Comparison of ENCODE assay signal across 8 cellular contexts in genomic region chr16:4733211-4733742, GRCh38. TPM values are rescaled to one million over a fixed set of nuclear protein-coding genes. Genes with fewer than 3 reads are reported as not detected.
DNase-seq lines count a peak whose midpoint lies in the region; ATAC-seq and TF ChIP-seq lines count a peak whose summit lies in the region.

No MANE protein-coding gene starts in this region.

- H3K36me3 Mint-ChIP-seq in activated T-cell treated with anti-CD3 and anti-CD28 coated beads, Interleukin-2, amount 50 U/mL, for 4 hours (ENCODE audit: insufficient read depth): no peaks in the 10 kb centered on the region

- TF ChIP-seq CTCF in lower leg skin (IDR thresholded peaks at IDR 0.05) (no peak), transverse colon (IDR thresholded peaks at IDR 0.05) (no peak)

- peak overlapping the region; percentile 99 for H3K4me3 ChIP-seq in adipocyte (ENCODE audit: low read length)
- peak overlapping the region; percentile 78 for H3K4me3 ChIP-seq in lower leg skin (ENCODE audit: low read depth, poor library complexity, severe bottlenecking)
- H3K4me3 ChIP-seq in transverse colon: peak overlapping the region; percentile 81 to 93 (median 90)

- H3K4me1 Mint-ChIP-seq in activated T-cell treated with anti-CD3 and anti-CD28 coated beads, Interleukin-2, amount 50 U/mL, for 4 hours (ENCODE audit: low read depth): peaks cover 16% of the 10 kb centered on the region

- TF ChIP-seq POLR2A in lower leg skin (IDR thresholded peaks at IDR 0.05): no peak
- no peak for TF ChIP-seq POLR2A in transverse colon (IDR thresholded peaks at IDR 0.05)

- H3K27ac ChIP-seq in transverse colon: peak overlapping the region; percentile 83 to 95 (median 88)

- H3K4me3 Mint-ChIP-seq in activated T-cell treated with anti-CD3 and anti-CD28 coated beads, Interleukin-2, amount 50 U/mL, for 4 hours: peak overlapping the region; percentile 91

- 32 to 35% methylated on average over 17 of the region's 17 CpGs for WGBS in lower leg skin, 2 donors
- 43 to 44% methylated on average over 11 to 17 of the region's 17 CpGs for WGBS in transverse colon (ENCODE audit: low coverage in 1 of 2), 2 donors

- peaks cover 5% of the 10 kb centered on the region for H3K4me1 ChIP-seq in adipocyte (ENCODE audit: control insufficient read depth, insufficient read depth, low read length)
- H3K4me1 ChIP-seq in transverse colon: peaks cover 0 to 17% (median 9%) of the 10 kb centered on the region in 4 donors

- H3K9me3 Mint-ChIP-seq in activated T-cell treated with anti-CD3 and anti-CD28 coated beads, Interleukin-2, amount 50 U/mL, for 4 hours: no peaks in the 10 kb centered on the region

- ATAC-seq in activated T-cell treated with anti-CD3 and anti-CD28 coated beads, Interleukin-2, amount 50 U/mL, for 4 hours: no peak
- ATAC-seq in HG03520 (IDR thresholded peaks at IDR 0.05; ENCODE audit: unreplicated experiment): no peak
- ATAC-seq in left lobe of liver: no peak

- peaks cover 4% of the 10 kb centered on the region for H3K27me3 ChIP-seq in adipocyte (replicated peaks; ENCODE audit: control insufficient read depth, insufficient read depth, low read length)
- no peaks in the 10 kb centered on the region for H3K27me3 ChIP-seq in transverse colon

- H3K9me3 ChIP-seq in adipocyte (ENCODE audit: control insufficient read depth, low read length): no peaks in the 10 kb centered on the region
- H3K9me3 ChIP-seq in transverse colon: no peaks in the 10 kb centered on the region

- in situ Hi-C loops in transverse colon (cut with MboI; ENCODE audit: low pct_ligation_motif_present in 1 of 4, low pct_unique_long_range_greater_than_20kb in 1 of 4, low sequenced_read_pairs in 3 of 4) (no loop called here), ACHN (cut with HindIII; ENCODE audit: low pct_ligation_motif_present, low pct_unique_long_range_greater_than_20kb, low sequenced_read_pairs) (no loop called here)

- H3K36me3 ChIP-seq in adipocyte (ENCODE audit: control insufficient read depth, insufficient read depth, low read length, severe bottlenecking) (peaks cover 19% of the 10 kb centered on the region), transverse colon (peaks cover 0 to 13% (median 2%) of the 10 kb centered on the region in 4 donors)

- intact Hi-C loops in lower leg skin (cut with DNase I; ENCODE audit: low total_unique reads) (no loop called here), transverse colon (cut with DNase I; ENCODE audit: low total_unique reads) (no loop called here)

- H3K27me3 Mint-ChIP-seq in activated T-cell treated with anti-CD3 and anti-CD28 coated beads, Interleukin-2, amount 50 U/mL, for 4 hours (ENCODE audit: low read depth): peaks cover 2% of the 10 kb centered on the region

- TF ChIP-seq EP300 in transverse colon (IDR thresholded peaks at IDR 0.05; ENCODE audit: low read depth): no peak

- no peak for DNase-seq in activated T-cell treated with anti-CD3 and anti-CD28 coated beads, Interleukin-2, amount 50 U/mL, for 4 hours
- DNase-seq in activated T-cell treated with anti-CD3 and anti-CD28 coated beads, Interleukin-2, amount 50 U/mL, for 1 hour: no peak
- DNase-seq in adipocyte (ENCODE audit: low read depth) (peak; percentile 14), lower leg skin (ENCODE audit: low spot score in 2 of 2) (no peak), transverse colon (no peak), ACHN (no peak), left lobe of liver (ENCODE audit: low spot score) (no peak)

- H3K9ac ChIP-seq in adipocyte (ENCODE audit: low read length): peak overlapping the region; percentile 95

RNA-seq across cellular contexts. Expression of gene ANKS3, which starts 0.8 kb away (rescaled TPM):
- total RNA-seq in activated T-cell treated with anti-CD3 and anti-CD28 coated beads, Interleukin-2, amount 50 U/mL, for 4 hours: 10 to 100 TPM; 19.4 to 24.1 (median 21.8) TPM
- total RNA-seq in lower leg skin (10 to 100 TPM; 10.4 to 28.8 (median 17.4) TPM), transverse colon (10 to 100 TPM; 14.9 to 38.4 (median 25.0) TPM), left lobe of liver (10.6 TPM)

RNA-seq across cellular contexts. Expression of gene DNAAF8, which starts 1.1 kb away (rescaled TPM):
- under 1 TPM; 0.16 to 0.47 (median 0.25) TPM for total RNA-seq in activated T-cell treated with anti-CD3 and anti-CD28 coated beads, Interleukin-2, amount 50 U/mL, for 4 hours
- 1 to 10 TPM in 1 of 4 donors, under 1 TPM in 1, not detected in 2; 0.16 to 1.4 TPM for total RNA-seq in lower leg skin
- 1 to 10 TPM in 1 of 4 donors, under 1 TPM in 2, not detected in 1; 0.55 to 2.9 (median 0.60) TPM for total RNA-seq in transverse colon
- 0.45 TPM for total RNA-seq in left lobe of liver

RNA-seq across cellular contexts. Expression of gene ZNF500, which starts 33.7 kb away (rescaled TPM):
- 10 to 100 TPM; 10.3 to 12.4 (median 12.2) TPM for total RNA-seq in activated T-cell treated with anti-CD3 and anti-CD28 coated beads, Interleukin-2, amount 50 U/mL, for 4 hours
- 10 to 100 TPM; 12.6 to 23.3 (median 20.5) TPM for total RNA-seq in lower leg skin
- total RNA-seq in transverse colon: 10 to 100 TPM in 3 of 4 donors, 1 to 10 TPM in 1; 9.7 to 31.2 (median 11.6) TPM
- total RNA-seq in left lobe of liver: 9.5 TPM

RNA-seq across cellular contexts. Expression of gene NUDT16L1, which starts 39.9 kb away (rescaled TPM):
- 10 to 100 TPM; 53.1 to 56.8 (median 54.1) TPM for total RNA-seq in activated T-cell treated with anti-CD3 and anti-CD28 coated beads, Interleukin-2, amount 50 U/mL, for 4 hours
- 10 to 100 TPM; 18.5 to 27.8 (median 23.6) TPM for total RNA-seq in lower leg skin
- total RNA-seq in transverse colon: 10 to 100 TPM; 32.6 to 62.7 (median 54.3) TPM
- total RNA-seq in left lobe of liver: 40.4 TPM

RNA-seq across cellular contexts. Expression of gene SEPTIN12, which starts 54.9 kb away (rescaled TPM):
- total RNA-seq in activated T-cell treated with anti-CD3 and anti-CD28 coated beads, Interleukin-2, amount 50 U/mL, for 4 hours: not detected
- total RNA-seq in lower leg skin: not detected
- not detected for total RNA-seq in transverse colon
- not detected for total RNA-seq in left lobe of liver
